1 cellular context compared by ENCODE assay signal in the genomic region with DNA sequence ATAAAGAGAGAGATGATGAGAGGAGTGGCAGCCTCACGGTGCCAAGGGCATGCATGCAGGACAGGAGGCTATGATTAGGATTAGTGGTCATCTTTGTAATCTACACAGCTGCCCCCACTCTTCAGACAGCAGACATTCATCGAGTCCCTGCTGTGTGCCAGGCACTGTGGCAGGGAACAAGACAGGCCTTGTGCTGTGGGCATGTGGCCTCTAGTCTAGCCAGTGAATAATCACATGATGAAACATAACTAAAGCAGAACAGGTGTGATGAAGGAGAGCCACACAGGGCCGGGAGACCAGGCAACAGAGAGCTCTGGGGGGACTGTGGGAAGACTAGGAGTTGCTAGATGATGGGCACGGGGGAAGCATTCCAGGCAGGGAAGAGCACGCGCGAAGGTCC.
TF ChIP-seq lines count a peak whose summit lies in the region.

No MANE protein-coding gene starts in this region.

TF ChIP-seq in GM23338, 12 proteins besides CTCF, POLR2A, EP300 and RAD21 (continued from another document):
- TF ChIP-seq, protein P1, sequence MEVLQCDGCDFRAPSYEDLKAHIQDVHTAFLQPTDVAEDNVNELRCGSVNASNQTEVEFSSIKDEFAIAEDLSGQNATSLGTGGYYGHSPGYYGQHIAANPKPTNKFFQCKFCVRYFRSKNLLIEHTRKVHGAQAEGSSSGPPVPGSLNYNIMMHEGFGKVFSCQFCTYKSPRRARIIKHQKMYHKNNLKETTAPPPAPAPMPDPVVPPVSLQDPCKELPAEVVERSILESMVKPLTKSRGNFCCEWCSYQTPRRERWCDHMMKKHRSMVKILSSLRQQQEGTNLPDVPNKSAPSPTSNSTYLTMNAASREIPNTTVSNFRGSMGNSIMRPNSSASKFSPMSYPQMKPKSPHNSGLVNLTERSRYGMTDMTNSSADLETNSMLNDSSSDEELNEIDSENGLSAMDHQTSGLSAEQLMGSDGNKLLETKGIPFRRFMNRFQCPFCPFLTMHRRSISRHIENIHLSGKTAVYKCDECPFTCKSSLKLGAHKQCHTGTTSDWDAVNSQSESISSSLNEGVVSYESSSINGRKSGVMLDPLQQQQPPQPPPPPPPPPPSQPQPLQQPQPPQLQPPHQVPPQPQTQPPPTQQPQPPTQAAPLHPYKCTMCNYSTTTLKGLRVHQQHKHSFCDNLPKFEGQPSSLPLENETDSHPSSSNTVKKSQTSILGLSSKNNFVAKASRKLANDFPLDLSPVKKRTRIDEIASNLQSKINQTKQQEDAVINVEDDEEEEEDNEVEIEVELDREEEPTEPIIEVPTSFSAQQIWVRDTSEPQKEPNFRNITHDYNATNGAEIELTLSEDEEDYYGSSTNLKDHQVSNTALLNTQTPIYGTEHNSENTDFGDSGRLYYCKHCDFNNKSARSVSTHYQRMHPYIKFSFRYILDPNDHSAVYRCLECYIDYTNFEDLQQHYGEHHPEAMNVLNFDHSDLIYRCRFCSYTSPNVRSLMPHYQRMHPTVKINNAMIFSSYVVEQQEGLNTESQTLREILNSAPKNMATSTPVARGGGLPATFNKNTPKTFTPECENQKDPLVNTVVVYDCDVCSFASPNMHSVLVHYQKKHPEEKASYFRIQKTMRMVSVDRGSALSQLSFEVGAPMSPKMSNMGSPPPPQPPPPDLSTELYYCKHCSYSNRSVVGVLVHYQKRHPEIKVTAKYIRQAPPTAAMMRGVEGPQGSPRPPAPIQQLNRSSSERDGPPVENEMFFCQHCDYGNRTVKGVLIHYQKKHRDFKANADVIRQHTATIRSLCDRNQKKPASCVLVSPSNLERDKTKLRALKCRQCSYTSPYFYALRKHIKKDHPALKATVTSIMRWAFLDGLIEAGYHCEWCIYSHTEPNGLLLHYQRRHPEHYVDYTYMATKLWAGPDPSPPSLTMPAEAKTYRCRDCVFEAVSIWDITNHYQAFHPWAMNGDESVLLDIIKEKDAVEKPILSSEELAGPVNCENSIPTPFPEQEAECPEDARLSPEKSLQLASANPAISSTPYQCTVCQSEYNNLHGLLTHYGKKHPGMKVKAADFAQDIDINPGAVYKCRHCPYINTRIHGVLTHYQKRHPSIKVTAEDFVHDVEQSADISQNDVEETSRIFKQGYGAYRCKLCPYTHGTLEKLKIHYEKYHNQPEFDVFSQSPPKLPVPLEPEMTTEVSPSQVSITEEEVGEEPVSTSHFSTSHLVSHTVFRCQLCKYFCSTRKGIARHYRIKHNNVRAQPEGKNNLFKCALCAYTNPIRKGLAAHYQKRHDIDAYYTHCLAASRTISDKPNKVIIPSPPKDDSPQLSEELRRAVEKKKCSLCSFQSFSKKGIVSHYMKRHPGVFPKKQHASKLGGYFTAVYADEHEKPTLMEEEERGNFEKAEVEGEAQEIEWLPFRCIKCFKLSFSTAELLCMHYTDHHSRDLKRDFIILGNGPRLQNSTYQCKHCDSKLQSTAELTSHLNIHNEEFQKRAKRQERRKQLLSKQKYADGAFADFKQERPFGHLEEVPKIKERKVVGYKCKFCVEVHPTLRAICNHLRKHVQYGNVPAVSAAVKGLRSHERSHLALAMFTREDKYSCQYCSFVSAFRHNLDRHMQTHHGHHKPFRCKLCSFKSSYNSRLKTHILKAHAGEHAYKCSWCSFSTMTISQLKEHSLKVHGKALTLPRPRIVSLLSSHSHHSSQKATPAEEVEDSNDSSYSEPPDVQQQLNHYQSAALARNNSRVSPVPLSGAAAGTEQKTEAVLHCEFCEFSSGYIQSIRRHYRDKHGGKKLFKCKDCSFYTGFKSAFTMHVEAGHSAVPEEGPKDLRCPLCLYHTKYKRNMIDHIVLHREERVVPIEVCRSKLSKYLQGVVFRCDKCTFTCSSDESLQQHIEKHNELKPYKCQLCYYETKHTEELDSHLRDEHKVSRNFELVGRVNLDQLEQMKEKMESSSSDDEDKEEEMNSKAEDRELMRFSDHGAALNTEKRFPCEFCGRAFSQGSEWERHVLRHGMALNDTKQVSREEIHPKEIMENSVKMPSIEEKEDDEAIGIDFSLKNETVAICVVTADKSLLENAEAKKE (CRISPR knock-in tag; IDR thresholded peaks at IDR 0.05), result no peak
- TF ChIP-seq REST (IDR thresholded peaks at IDR 0.05; ENCODE audit: unreplicated experiment), result no peak
- no peak for TF ChIP-seq EZH2phosphoT487 (IDR thresholded peaks at IDR 0.05; ENCODE audit: unreplicated experiment)
- no peak for TF ChIP-seq ZNF114 (CRISPR knock-in tag; IDR thresholded peaks at IDR 0.05)
- TF ChIP-seq, protein P2, sequence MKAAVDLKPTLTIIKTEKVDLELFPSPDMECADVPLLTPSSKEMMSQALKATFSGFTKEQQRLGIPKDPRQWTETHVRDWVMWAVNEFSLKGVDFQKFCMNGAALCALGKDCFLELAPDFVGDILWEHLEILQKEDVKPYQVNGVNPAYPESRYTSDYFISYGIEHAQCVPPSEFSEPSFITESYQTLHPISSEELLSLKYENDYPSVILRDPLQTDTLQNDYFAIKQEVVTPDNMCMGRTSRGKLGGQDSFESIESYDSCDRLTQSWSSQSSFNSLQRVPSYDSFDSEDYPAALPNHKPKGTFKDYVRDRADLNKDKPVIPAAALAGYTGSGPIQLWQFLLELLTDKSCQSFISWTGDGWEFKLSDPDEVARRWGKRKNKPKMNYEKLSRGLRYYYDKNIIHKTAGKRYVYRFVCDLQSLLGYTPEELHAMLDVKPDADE (IDR thresholded peaks at IDR 0.05), result no peak
- no peak for TF ChIP-seq NANOG (IDR thresholded peaks at IDR 0.05; ENCODE audit: borderline replicate concordance)
